Comparison of ENCODE assay signal across 20 cellular contexts in the genomic region with DNA sequence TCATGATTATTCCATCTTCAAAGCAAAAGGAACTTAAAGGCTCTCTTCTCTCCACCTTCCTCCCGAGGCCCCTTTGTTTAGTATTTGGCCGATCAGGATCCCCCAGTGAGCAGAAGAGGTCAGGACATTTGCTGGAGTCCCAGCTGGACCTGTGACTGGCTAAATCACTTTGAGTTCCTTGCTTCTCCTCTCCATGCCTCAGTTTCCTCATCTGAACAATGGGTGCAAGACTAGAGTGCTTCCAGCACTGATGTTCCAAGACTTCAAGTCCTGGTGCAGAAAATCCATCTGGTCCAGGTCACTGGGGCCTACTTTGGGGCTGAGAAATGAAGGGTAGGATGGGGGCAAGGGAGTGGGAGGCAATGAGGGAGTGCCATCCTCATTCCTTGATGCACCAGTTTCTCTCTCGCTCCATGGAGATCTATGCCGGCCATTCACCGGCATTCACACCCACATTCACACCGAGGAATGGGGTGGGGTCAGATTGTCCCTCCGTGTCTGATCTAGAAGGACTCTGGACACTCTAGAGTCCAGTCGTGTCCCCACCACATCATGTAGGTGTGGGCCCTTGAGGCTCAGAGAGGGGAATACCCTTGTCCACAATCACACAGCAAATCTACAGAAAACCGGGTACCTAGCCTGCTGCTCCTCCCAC. TPM values are rescaled to one million over a fixed set of nuclear protein-coding genes. Genes with fewer than 3 reads are reported as not detected.
DNase-seq lines count a peak whose midpoint lies in the region; ATAC-seq and TF ChIP-seq lines count a peak whose summit lies in the region.
"Had no signal": no experiment of that assay in that cellular context is flagged by ENCODE, and none has a peak within 500 bp of the region (broad histone marks: within the 10 kb centered on the region; RNA-seq: fewer than 3 reads in every experiment).

No MANE protein-coding gene starts in this region.

- H3K27me3 ChIP-seq in left ventricle myocardium inferior (ENCODE audit: low read depth) (no peaks in the 10 kb centered on the region), hepatocyte (no peaks in the 10 kb centered on the region), uterus (no peaks in the 10 kb centered on the region)

- H3K4me2 ChIP-seq in hepatocyte = peak overlapping the region; percentile 63

- DNase-seq in left ventricle myocardium inferior = no peak
- DNase-seq in Right ventricle myocardium inferior (ENCODE audit: missing footprints) = no peak
- DNase-seq in hepatocyte (ENCODE audit: low spot score) = no peak
- DNase-seq in posterior vena cava (ENCODE audit: low spot score) = peak; percentile 38
- DNase-seq in uterus = peak in 1 of 2 donors; percentile 26
- no peak for DNase-seq in activated naive CD8-positive, alpha-beta T cell treated with anti-CD3 and anti-CD28 coated beads, Interleukin-2, amount 50 U/mL, for 24 hours
- DNase-seq in NCI-H524 (lab: John Stamatoyannopoulos, UW) = no peak
- no peak for DNase-seq in NCI-H510A (lab: John Stamatoyannopoulos, UW)
- DNase-seq: activated CD4-positive, CD25-positive, alpha-beta regulatory T cell; activated naive CD4-positive, alpha-beta T cell treated with anti-CD3 and anti-CD28 coated beads for 36 hours; CD8-positive, alpha-beta T cell; hypothalamus; MM.1S; NCI-H2029; NCI-H526 treated with DMSO at 0.1 percent for 48 hours; stimulated activated CD4-positive, alpha-beta T cell treated with anti-CD3 and anti-CD28 coated beads, Interleukin-1b, Interleukin-23, amount 100 ng/mL, for 48 hours had no signal

- H3K9me2 ChIP-seq in hepatocyte (replicated peaks; ENCODE audit: insufficient read depth) = no peaks in the 10 kb centered on the region

- no peaks in the 10 kb centered on the region for H4K20me1 ChIP-seq in hepatocyte (ENCODE audit: insufficient read depth, poor library complexity, severe bottlenecking)

- H3K36me3 Mint-ChIP-seq in activated naive CD8-positive, alpha-beta T cell treated with anti-CD3 and anti-CD28 coated beads, Interleukin-2, amount 50 U/mL, for 24 hours (ENCODE audit: low read depth) = no peaks in the 10 kb centered on the region
- H3K36me3 Mint-ChIP-seq: CD8-positive, alpha-beta T cell had no signal

- no peaks in the 10 kb centered on the region for H3K9me3 ChIP-seq in left ventricle myocardium inferior (replicated peaks)
- H3K9me3 ChIP-seq in hepatocyte (ENCODE audit: low read depth) = no peaks in the 10 kb centered on the region
- no peaks in the 10 kb centered on the region for H3K9me3 ChIP-seq in uterus

- no peak for TF ChIP-seq CTCF in left ventricle myocardium inferior (IDR thresholded peaks at IDR 0.05; ENCODE audit: borderline replicate concordance)
- no peak for TF ChIP-seq CTCF in hepatocyte (IDR thresholded peaks at IDR 0.05; ENCODE audit: poor library complexity)
- no peak for TF ChIP-seq CTCF in uterus (IDR thresholded peaks at IDR 0.05)

- H3K4me3 ChIP-seq in left ventricle myocardium inferior (peak overlapping the region; percentile 63), hepatocyte (no peak overlapping the region), uterus (peak overlapping the region; percentile 24 to 88)

- H3K4me1 ChIP-seq in left ventricle myocardium inferior (peaks cover 98% of the 10 kb centered on the region), hepatocyte (ENCODE audit: insufficient read depth) (peaks cover 63% of the 10 kb centered on the region), uterus (peaks cover 9 to 21% of the 10 kb centered on the region in 2 donors)

- TF ChIP-seq POLR2A in uterus (IDR thresholded peaks at IDR 0.05) = no peak

- no peak for ATAC-seq in Right ventricle myocardium inferior
- ATAC-seq in activated naive CD8-positive, alpha-beta T cell treated with anti-CD3 and anti-CD28 coated beads, Interleukin-2, amount 50 U/mL, for 24 hours = no peak
- ATAC-seq: CD8-positive, alpha-beta T cell had no signal

- peaks cover 4% of the 10 kb centered on the region for H3K79me2 ChIP-seq in hepatocyte

- no peaks in the 10 kb centered on the region for H3K27me3 Mint-ChIP-seq in activated naive CD8-positive, alpha-beta T cell treated with anti-CD3 and anti-CD28 coated beads, Interleukin-2, amount 50 U/mL, for 24 hours

- no peaks in the 10 kb centered on the region for H3K9me3 Mint-ChIP-seq in activated naive CD8-positive, alpha-beta T cell treated with anti-CD3 and anti-CD28 coated beads, Interleukin-2, amount 50 U/mL, for 24 hours
- H3K9me3 Mint-ChIP-seq: activated naive CD4-positive, alpha-beta T cell treated with anti-CD3 and anti-CD28 coated beads for 36 hours; CD8-positive, alpha-beta T cell; central memory CD8-positive, alpha-beta T cell had no signal

- H3K4me3 Mint-ChIP-seq in activated naive CD8-positive, alpha-beta T cell treated with anti-CD3 and anti-CD28 coated beads, Interleukin-2, amount 50 U/mL, for 24 hours = no peak overlapping the region
- H3K4me3 Mint-ChIP-seq: activated naive CD4-positive, alpha-beta T cell treated with anti-CD3 and anti-CD28 coated beads for 36 hours; CD8-positive, alpha-beta T cell; central memory CD8-positive, alpha-beta T cell had no signal

- H3K4me1 Mint-ChIP-seq in activated naive CD8-positive, alpha-beta T cell treated with anti-CD3 and anti-CD28 coated beads, Interleukin-2, amount 50 U/mL, for 24 hours = peaks cover 4% of the 10 kb centered on the region
- H3K4me1 Mint-ChIP-seq: central memory CD8-positive, alpha-beta T cell had no signal

- H3K27ac Mint-ChIP-seq in activated naive CD8-positive, alpha-beta T cell treated with anti-CD3 and anti-CD28 coated beads, Interleukin-2, amount 50 U/mL, for 24 hours = no peak overlapping the region
- H3K27ac Mint-ChIP-seq: activated naive CD4-positive, alpha-beta T cell treated with anti-CD3 and anti-CD28 coated beads for 36 hours; CD8-positive, alpha-beta T cell had no signal

- no peak overlapping the region for H2AFZ ChIP-seq in hepatocyte

- 73% methylated on average over 9 of the region's 9 CpGs for WGBS in hepatocyte (ENCODE audit: low lambda C conversion rate, missing lambda C conversion rate)

- intact Hi-C loops in left ventricle myocardium inferior (cut with micrococcal nuclease) = no loop called here
- intact Hi-C loops in Right ventricle myocardium inferior (cut with DNase I) = no loop called here
- intact Hi-C loops in posterior vena cava (cut with DNase I) = loop anchor here in 1 of 2 donors (5.0 kb wide), 1 partner anchor 36 kb away; no protein-coding TSS in a partner anchor
- intact Hi-C loops in uterus (cut with DNase I; ENCODE audit: low total_unique reads) = loop anchor here (5.0 kb wide), 1 partner anchor 36 kb away; no protein-coding TSS in a partner anchor

- H3K36me3 ChIP-seq in left ventricle myocardium inferior = peaks cover 4% of the 10 kb centered on the region
- no peaks in the 10 kb centered on the region for H3K36me3 ChIP-seq in hepatocyte (replicated peaks; ENCODE audit: insufficient read depth, low read depth)
- no peaks in the 10 kb centered on the region for H3K36me3 ChIP-seq in uterus

- H3K27ac ChIP-seq in left ventricle myocardium inferior (replicated peaks) = peak overlapping the region; percentile 95
- H3K27ac ChIP-seq in hepatocyte = peak overlapping the region; percentile 90
- H3K27ac ChIP-seq in uterus = peak overlapping the region; percentile 99
- H3K27ac ChIP-seq: epithelial cell of prostate had no signal

RNA-seq across cellular contexts. Expression of a gene that starts 38.7 kb away (rescaled TPM):
- total RNA-seq in left ventricle myocardium inferior (not detected), Right ventricle myocardium inferior (not detected), hepatocyte (0.60 TPM in 1 of 2 replicates, not detected in the other), posterior vena cava (10 to 100 TPM in 1 of 2 donors, 1 to 10 TPM in 1; 8.5 to 15.2 TPM), uterus (1 to 10 TPM in 2 of 4 donors, not detected in 2; 1.6 to 2.3 TPM)
- polyA plus RNA-seq in hepatocyte = 0.27 TPM in 1 of 2 replicates, not detected in the other
- total RNA-seq: A673; activated naive CD4-positive, alpha-beta T cell treated with anti-CD3 and anti-CD28 coated beads for 36 hours; CD8-positive, alpha-beta T cell; liver had no signal
- polyA plus RNA-seq: liver had no signal

RNA-seq across cellular contexts. Expression of a gene that starts 60.0 kb away (rescaled TPM):
- total RNA-seq in left ventricle myocardium inferior (3.2 TPM), Right ventricle myocardium inferior (2.7 TPM), hepatocyte (8.9 and 9.1 TPM in 2 replicates), posterior vena cava (1 to 10 TPM; 3.1 to 5.6 TPM), uterus (1 to 10 TPM in 3 of 4 donors, under 1 TPM in 1; 0.59 to 8.6 (median 5.9) TPM)
- polyA plus RNA-seq in hepatocyte = 12.9 and 14.4 TPM in 2 replicates
